12 cellular contexts compared by ENCODE assay signal in the genomic region with DNA sequence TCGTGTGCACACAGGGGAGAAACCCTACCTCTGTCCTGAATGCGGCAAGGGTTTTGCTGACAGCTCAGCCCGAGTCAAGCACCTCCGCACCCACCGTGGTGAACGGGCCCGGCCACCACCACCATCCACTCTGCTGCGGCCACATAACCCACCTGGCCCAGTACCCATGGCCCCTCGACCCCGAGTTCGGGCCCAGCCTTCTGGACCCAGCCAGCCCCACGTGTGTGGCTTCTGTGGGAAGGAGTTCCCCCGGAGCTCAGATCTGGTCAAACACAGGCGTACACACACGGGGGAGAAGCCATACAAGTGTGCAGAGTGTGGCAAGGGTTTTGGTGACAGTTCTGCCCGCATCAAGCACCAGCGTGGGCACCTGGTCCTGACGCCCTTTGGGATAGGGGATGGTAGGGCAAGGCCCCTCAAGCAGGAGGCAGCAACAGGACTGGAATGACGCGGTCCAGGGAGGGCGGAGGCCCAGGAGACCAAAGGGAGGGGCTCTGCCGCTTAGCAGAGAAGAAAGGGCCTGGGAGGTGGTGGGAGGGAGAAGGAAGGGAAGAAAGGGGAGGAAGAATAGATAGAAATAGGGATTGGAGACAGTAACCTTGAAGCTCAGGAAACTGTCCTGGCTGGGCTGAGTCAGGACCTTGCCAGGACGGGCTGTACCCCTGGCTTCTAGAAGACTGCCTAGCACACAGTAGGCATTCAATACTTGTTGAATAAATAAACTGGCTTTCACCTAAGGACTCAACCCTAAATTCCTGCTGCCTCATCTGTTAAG. TPM values are rescaled to one million over a fixed set of nuclear protein-coding genes. Genes with fewer than 3 reads are reported as not detected.
DNase-seq lines count a peak whose midpoint lies in the region; ATAC-seq, FAIRE-seq and TF ChIP-seq lines count a peak whose summit lies in the region.
"Had no signal": no experiment of that assay in that cellular context is flagged by ENCODE, and none has a peak within 500 bp of the region (broad histone marks: within the 10 kb centered on the region; RNA-seq: fewer than 3 reads in every experiment).

No MANE protein-coding gene starts in this region.

- H3K79me2 ChIP-seq in DND-41 (ENCODE audit: insufficient read depth, low read length) (peaks cover 40% of the 10 kb centered on the region), H1 (ENCODE audit: control insufficient read depth in 1 of 2, insufficient read depth in 2 of 2, low read length in 2 of 2) (peaks cover 5 to 21% of the 10 kb centered on the region in 2 experiments; a peak in 2 of 4 replicates)

- no peak overlapping the region for H2BK120ac ChIP-seq in H1 (replicated peaks; ENCODE audit: low read depth, low read length)

- no peak for ATAC-seq in DND-41 (ENCODE audit: insufficient read depth, low read depth)
- ATAC-seq in omental fat pad (ENCODE audit: low FRiP score): no peak

- no peak overlapping the region for H2AK5ac ChIP-seq in H1 (ENCODE audit: low read depth, low read length)

- POLR2A ChIA-PET in H1 (lab: Charles Lee; ENCODE audit: partially characterized antibody): interaction anchor here (0.8 to 12.6 kb wide), 16 partner anchors 9 to 216 kb away, joined by 3 to 151 read pairs (median 4); partner anchors contain the start of genes CD2BP2, MYL11, SEPTIN1 and ZNF747

- peaks cover 25% of the 10 kb centered on the region for H3K36me3 ChIP-seq in DND-41 (ENCODE audit: insufficient read depth, low read length)
- H3K36me3 ChIP-seq in H1 (ENCODE audit: control insufficient read depth in 2 of 4, insufficient read depth in 4 of 4, low read length in 3 of 4): peaks cover 4 to 21% (median 14%) of the 10 kb centered on the region in 4 experiments; a peak in 6 of 8 replicates
- peaks cover 5% of the 10 kb centered on the region for H3K36me3 ChIP-seq in brain microvascular endothelial cell (replicated peaks)
- H3K36me3 ChIP-seq: SJCRH30 had no signal

- H3K27ac ChIP-seq in DND-41 (ENCODE audit: low read length) (peak overlapping the region; percentile 83; the same call in 1 of the 2 replicates), H1 (ENCODE audit: low read depth, low read length) (no peak overlapping the region), brain microvascular endothelial cell (no peak overlapping the region)
- H3K27ac ChIP-seq: KMS-11 had no signal

- peak overlapping the region; percentile 79 for H3K4me2 ChIP-seq in DND-41 (ENCODE audit: insufficient read depth, low read length)
- H3K4me2 ChIP-seq in H1 (ENCODE audit: insufficient read depth in 1 of 2, low read depth in 2 of 2, low read length in 2 of 2): peak overlapping the region; percentile 79 to 93; a peak in 2 of 4 replicates
- H3K4me2 ChIP-seq: KMS-11 had no signal

- H3K27me3 Mint-ChIP-seq in osteocyte (ENCODE audit: unreplicated experiment): no peaks in the 10 kb centered on the region

- H4K91ac ChIP-seq in H1 (replicated peaks; ENCODE audit: insufficient read length, low read length): peak overlapping the region; percentile 66

- peak overlapping the region; percentile 41 for H3K27ac Mint-ChIP-seq in osteocyte (ENCODE audit: unreplicated experiment)

- H3K9ac ChIP-seq in DND-41 (ENCODE audit: low read depth, low read length): peak overlapping the region; percentile 60
- no peak overlapping the region; a peak in 2 of 7 replicates for H3K9ac ChIP-seq in H1 (replicated peaks in 1 of 4; ENCODE audit: extremely low read depth in 1 of 4, low read depth in 3 of 4, low read length in 3 of 4)
- H3K9ac ChIP-seq: KMS-11 had no signal

- DNase-seq in DND-41 (no peak), NCI-H2227 (lab: John Stamatoyannopoulos, UW; ENCODE audit: unreplicated experiment) (peak; percentile 37), H1 (ENCODE audit: low read depth in 1 of 2, low spot score in 2 of 2) (peak in 1 of 2 experiments; percentile 44), osteocyte (ENCODE audit: extremely low spot score, unreplicated experiment) (no peak), AG20443 (ENCODE audit: low spot score) (no peak), brain microvascular endothelial cell (no peak), omental fat pad (ENCODE audit: low spot score) (no peak), AML-193 (lab: John Stamatoyannopoulos, UW) (no peak)
- DNase-seq: activated CD8-positive, alpha-beta memory T cell treated with anti-CD3 and anti-CD28 coated beads for 24 hours; NCI-H446 had no signal

- H3K4me3 Mint-ChIP-seq in osteocyte (ENCODE audit: unreplicated experiment): no peak overlapping the region

- H4K20me1 ChIP-seq in DND-41 (ENCODE audit: insufficient read depth, low read length) (peaks cover 14% of the 10 kb centered on the region), H1 (replicated peaks in 1 of 2; ENCODE audit: control insufficient read depth in 1 of 2, insufficient read depth in 2 of 2, low read length in 2 of 2) (peaks cover 12 to 17% of the 10 kb centered on the region in 2 experiments)

- H3K56ac ChIP-seq in H1 (replicated peaks; ENCODE audit: insufficient read length, low read depth, low read length): no peak overlapping the region

- H3K4ac ChIP-seq in H1 (replicated peaks; ENCODE audit: insufficient read length, low read depth, low read length): no peak overlapping the region

- no peaks in the 10 kb centered on the region for H3K27me3 ChIP-seq in DND-41 (ENCODE audit: insufficient read depth, low read length, poor library complexity)
- H3K27me3 ChIP-seq in H1 (replicated peaks in 1 of 4; ENCODE audit: control insufficient read depth in 3 of 4, extremely low read depth in 1 of 4, insufficient read depth in 3 of 4, low read length in 3 of 4): no peaks in the 10 kb centered on the region; a peak in 1 of 7 replicates
- no peaks in the 10 kb centered on the region for H3K27me3 ChIP-seq in brain microvascular endothelial cell (replicated peaks)
- H3K27me3 ChIP-seq: SJCRH30 had no signal

- H3K14ac ChIP-seq in H1 (ENCODE audit: insufficient read length): no peak overlapping the region

- no peak overlapping the region for H2BK15ac ChIP-seq in H1 (ENCODE audit: low read length)

- H3K9me3 Mint-ChIP-seq in osteocyte (ENCODE audit: unreplicated experiment): no peaks in the 10 kb centered on the region

- no peak overlapping the region for H2BK20ac ChIP-seq in H1 (ENCODE audit: low read length)

- peak overlapping the region in 1 of 2 experiments; percentile 58; a peak in 2 of 4 replicates for H3K4me3 ChIP-seq in DND-41 (ENCODE audit: low read depth in 1 of 2, low read length in 2 of 2)
- H3K4me3 ChIP-seq in H1 (ENCODE audit: extremely low read depth in 1 of 4, insufficient read depth in 2 of 4, low read depth in 3 of 4, low read length in 4 of 4): peak overlapping the region in 1 of 4 experiments; percentile 65; a peak in 1 of 8 replicates
- H3K4me3 ChIP-seq in brain microvascular endothelial cell (ENCODE audit: low read depth, low read length): no peak overlapping the region

- TF ChIP-seq RAD21 in H1 (IDR thresholded peaks at IDR 0.05 in 1 of 2, conservative IDR thresholded peaks at IDR 0.05 in 1 of 2; ENCODE audit: low read depth in 2 of 2, low read length in 2 of 2): no peak

- in situ Hi-C loops in brain microvascular endothelial cell (cut with HindIII; ENCODE audit: low pct_ligation_motif_present, low sequenced_read_pairs): no loop called here

- H2BK5ac ChIP-seq in H1 (ENCODE audit: low read depth, low read length): no peak overlapping the region

- no peaks in the 10 kb centered on the region for H3K9me3 ChIP-seq in DND-41 (ENCODE audit: insufficient read depth, low read length, severe bottlenecking)
- no peaks in the 10 kb centered on the region for H3K9me3 ChIP-seq in H1 (ENCODE audit: insufficient read depth in 2 of 2, low read depth in 1 of 2, low read length in 1 of 2)
- H3K9me3 ChIP-seq: SJCRH30 had no signal

- no peak overlapping the region for H2BK12ac ChIP-seq in H1 (ENCODE audit: low read depth, low read length)

- TF ChIP-seq CTCF in DND-41 (IDR thresholded peaks at IDR 0.05; ENCODE audit: borderline replicate concordance, extremely low read depth, low read length, poor library complexity, severe bottlenecking): no peak
- TF ChIP-seq CTCF in H1 (IDR thresholded peaks at IDR 0.05; ENCODE audit: control extremely low read depth in 1 of 3, insufficient read depth in 1 of 3, low read depth in 1 of 3, low read length in 3 of 3): no peak
- no peak for TF ChIP-seq CTCF in osteocyte (IDR thresholded peaks at IDR 0.05)
- TF ChIP-seq CTCF in brain microvascular endothelial cell (IDR thresholded peaks at IDR 0.05; ENCODE audit: low read depth, low read length, missing control alignments): no peak
- TF ChIP-seq CTCF in omental fat pad (IDR thresholded peaks at IDR 0.05): no peak

- FAIRE-seq in H1 (lab: Jason Lieb, UNC): no peak

- 87% methylated on average over 22 of the region's 23 CpGs; no CpG with 5 or more reads in 1 of the 2 experiments for WGBS in H1 (ENCODE audit: extremely low coverage in 1 of 2, insufficient coverage in 1 of 2, insufficient read length in 1 of 2, insufficient replicate concordance in 2 of 2, low coverage in 1 of 2, low lambda C conversion rate in 2 of 2, missing lambda C conversion rate in 1 of 2), 2 experiments

- no peak overlapping the region for H3K23ac ChIP-seq in H1 (ENCODE audit: insufficient read length)

- no peaks in the 10 kb centered on the region for H3K36me3 Mint-ChIP-seq in osteocyte (ENCODE audit: unreplicated experiment)

- H3K4me1 ChIP-seq in DND-41 (ENCODE audit: insufficient read depth, low read length) (peaks cover 65% of the 10 kb centered on the region), H1 (replicated peaks in 1 of 4; ENCODE audit: control insufficient read depth in 3 of 4, insufficient read depth in 4 of 4, low read length in 3 of 4) (peaks cover 0 to 15% (median 8%) of the 10 kb centered on the region in 4 experiments; a peak in 6 of 7 replicates)

- H2AFZ ChIP-seq in DND-41 (ENCODE audit: low read depth, low read length) (no peak overlapping the region), H1 (ENCODE audit: low read length) (no peak overlapping the region)

- no peak overlapping the region for H3K18ac ChIP-seq in H1 (ENCODE audit: extremely low read depth, low read length)

- TF ChIP-seq POLR2A in H1 (IDR thresholded peaks at IDR 0.05; ENCODE audit: control extremely low read depth in 1 of 2, low read depth in 2 of 2, low read length in 2 of 2): peak in 1 of 2 experiments; percentile 5; a peak in 1 of 3 replicates

- peaks cover 11% of the 10 kb centered on the region; the same call in 1 of the 2 replicates for H3K23me2 ChIP-seq in H1 (ENCODE audit: low read depth, low read length)

- H3K4me1 Mint-ChIP-seq in osteocyte (ENCODE audit: unreplicated experiment): peaks cover 35% of the 10 kb centered on the region

- no peaks in the 10 kb centered on the region; the same call in 1 of the 2 replicates for H3K79me1 ChIP-seq in H1 (ENCODE audit: low read depth, low read length)

- peak overlapping the region; percentile 51; the same call in 1 of the 2 replicates for H4K8ac ChIP-seq in H1 (ENCODE audit: extremely low read depth, insufficient read depth, low read length)

- CTCF ChIA-PET in H1 (lab: Charles Lee; ENCODE audit: partially characterized antibody): interaction anchor here (0.7 to 2.6 kb wide), 6 partner anchors 10 to 260 kb away, joined by 3 to 23 read pairs (median 4); partner anchors contain the start of genes FBRS, SEPTIN1 and ZNF771

- TF ChIP-seq EP300 in H1 (IDR thresholded peaks at IDR 0.05; ENCODE audit: borderline replicate concordance in 1 of 2, low read depth in 2 of 2, low read length in 2 of 2): no peak

- no peak overlapping the region for H4K5ac ChIP-seq in H1 (ENCODE audit: insufficient read length, low read depth, low read length)

RNA-seq across cellular contexts. Expression of gene ZNF48, which starts 3.6 kb away (rescaled TPM):
- 40.6 and 41.2 TPM in 2 replicates for total RNA-seq in H1 (2021; fragmentation: NEBNext Ultra II Directional; extraction: Animal tissue kit (Norgen Biotek cat#: 25700))
- 30.4 and 39.6 TPM in 2 replicates for polyA plus RNA-seq in H1 (2011; rRNA removed)
- 27.3 TPM for polyA plus RNA-seq in H1 (2011; cell fraction: cytosol; rRNA removed)
- polyA plus RNA-seq in H1 (2011; cell fraction: nucleus; rRNA removed): 30.8 TPM
- 30.8 to 36.4 TPM (median 33.0 TPM) in 4 replicates for polyA plus RNA-seq in H1 (2012, experiment 1 of 2)
- polyA plus RNA-seq in H1 (2012, experiment 2 of 2): 36.2 TPM
- polyA plus RNA-seq in H1 (2013, experiment 1 of 2): 19.0 TPM
- 18.2 TPM for polyA plus RNA-seq in H1 (2013, experiment 2 of 2)
- 23.0 and 24.8 TPM in 2 replicates for polyA minus RNA-seq in H1 (2011; rRNA and poly(A)+ RNA removed)
- polyA minus RNA-seq in H1 (2011; cell fraction: cytosol; rRNA and poly(A)+ RNA removed): 20.8 TPM
- 25.9 TPM for polyA minus RNA-seq in H1 (2011; cell fraction: nucleus; rRNA and poly(A)+ RNA removed)
- total RNA-seq in osteocyte (12.7 and 13.2 TPM in 2 replicates), omental fat pad (1 to 10 TPM; 3.4 to 5.4 (median 4.9) TPM)

RNA-seq across cellular contexts. Expression of gene ZNF771, which starts 8.6 kb away (rescaled TPM):
- 9.6 and 10.6 TPM in 2 replicates for total RNA-seq in H1 (2021; fragmentation: NEBNext Ultra II Directional; extraction: Animal tissue kit (Norgen Biotek cat#: 25700))
- 15.7 and 20.2 TPM in 2 replicates for polyA plus RNA-seq in H1 (2011; rRNA removed)
- polyA plus RNA-seq in H1 (2011; cell fraction: cytosol; rRNA removed): 12.0 TPM
- 10.5 TPM for polyA plus RNA-seq in H1 (2011; cell fraction: nucleus; rRNA removed)
- polyA plus RNA-seq in H1 (2012, experiment 1 of 2): 5.4 to 6.8 TPM (median 6.4 TPM) in 4 replicates
- polyA plus RNA-seq in H1 (2012, experiment 2 of 2): 4.0 TPM
- polyA plus RNA-seq in H1 (2013, experiment 1 of 2): 3.7 TPM
- polyA plus RNA-seq in H1 (2013, experiment 2 of 2): 4.6 TPM
- 3.6 and 4.7 TPM in 2 replicates for polyA minus RNA-seq in H1 (2011; rRNA and poly(A)+ RNA removed)
- polyA minus RNA-seq in H1 (2011; cell fraction: cytosol; rRNA and poly(A)+ RNA removed): 7.8 TPM
- polyA minus RNA-seq in H1 (2011; cell fraction: nucleus; rRNA and poly(A)+ RNA removed): 11.8 TPM
- total RNA-seq in osteocyte (12.6 and 12.7 TPM in 2 replicates), omental fat pad (10 to 100 TPM in 2 of 4 donors, 1 to 10 TPM in 2; 8.3 to 13.6 (median 9.9) TPM)

RNA-seq across cellular contexts. Expression of gene SEPTIN1, which starts 16.5 kb away (rescaled TPM):
- 0.84 and 1.4 TPM in 2 replicates for total RNA-seq in H1 (2021; fragmentation: NEBNext Ultra II Directional; extraction: Animal tissue kit (Norgen Biotek cat#: 25700))
- 0.24 and 0.57 TPM in 2 replicates for polyA plus RNA-seq in H1 (2011; rRNA removed)
- 0.70 TPM for polyA plus RNA-seq in H1 (2011; cell fraction: cytosol; rRNA removed)
- polyA plus RNA-seq in H1 (2011; cell fraction: nucleus; rRNA removed): 0.83 TPM
- 1.1 to 2.7 TPM (median 1.3 TPM) in 4 replicates for polyA plus RNA-seq in H1 (2012, experiment 1 of 2)
- 0.73 TPM for polyA plus RNA-seq in H1 (2012, experiment 2 of 2)
- polyA plus RNA-seq in H1 (2013, experiment 1 of 2): 1.5 TPM
- 1.5 TPM for polyA plus RNA-seq in H1 (2013, experiment 2 of 2)
- polyA minus RNA-seq in H1 (2011; rRNA and poly(A)+ RNA removed): not detected in 2 replicates
- polyA minus RNA-seq in H1 (2011; cell fraction: cytosol; rRNA and poly(A)+ RNA removed): not detected
- not detected for polyA minus RNA-seq in H1 (2011; cell fraction: nucleus; rRNA and poly(A)+ RNA removed)
- total RNA-seq in osteocyte: 1.5 and 2.0 TPM in 2 replicates
- 1 to 10 TPM in 3 of 4 donors, under 1 TPM in 1; 0.93 to 2.6 (median 2.4) TPM for total RNA-seq in omental fat pad

RNA-seq across cellular contexts. Expression of gene MYL11, which starts 24.2 kb away (rescaled TPM):
- 1.2 TPM in 1 of 2 replicates, not detected in the other for total RNA-seq in H1 (2021; fragmentation: NEBNext Ultra II Directional; extraction: Animal tissue kit (Norgen Biotek cat#: 25700))
- 1.4 and 1.5 TPM in 2 replicates for polyA plus RNA-seq in H1 (2011; rRNA removed)
- polyA plus RNA-seq in H1 (2011; cell fraction: cytosol; rRNA removed): 0.98 TPM
- 0.33 TPM for polyA plus RNA-seq in H1 (2011; cell fraction: nucleus; rRNA removed)
- 0.59 to 4.0 TPM (median 2.1 TPM) in 4 replicates for polyA plus RNA-seq in H1 (2012, experiment 1 of 2)
- polyA plus RNA-seq in H1 (2012, experiment 2 of 2): 4.7 TPM
- polyA plus RNA-seq in H1 (2013, experiment 1 of 2): 2.7 TPM
- polyA plus RNA-seq in H1 (2013, experiment 2 of 2): 4.0 TPM
- 0.44 and 0.73 TPM in 2 replicates for polyA minus RNA-seq in H1 (2011; rRNA and poly(A)+ RNA removed)
- polyA minus RNA-seq in H1 (2011; cell fraction: cytosol; rRNA and poly(A)+ RNA removed): not detected
- not detected for polyA minus RNA-seq in H1 (2011; cell fraction: nucleus; rRNA and poly(A)+ RNA removed)
- total RNA-seq in osteocyte (not detected in 2 replicates), omental fat pad (not detected)

RNA-seq across cellular contexts. Expression of gene TBC1D10B, which starts 28.6 kb away (rescaled TPM):
- total RNA-seq in H1 (2021; fragmentation: NEBNext Ultra II Directional; extraction: Animal tissue kit (Norgen Biotek cat#: 25700)): 28.6 and 29.4 TPM in 2 replicates
- polyA plus RNA-seq in H1 (2011; rRNA removed): 15.4 and 22.1 TPM in 2 replicates
- polyA plus RNA-seq in H1 (2011; cell fraction: cytosol; rRNA removed): 14.2 TPM
- polyA plus RNA-seq in H1 (2011; cell fraction: nucleus; rRNA removed): 23.6 TPM
- polyA plus RNA-seq in H1 (2012, experiment 1 of 2): 23.8 to 27.5 TPM (median 24.9 TPM) in 4 replicates
- 24.2 TPM for polyA plus RNA-seq in H1 (2012, experiment 2 of 2)
- 15.4 TPM for polyA plus RNA-seq in H1 (2013, experiment 1 of 2)
- polyA plus RNA-seq in H1 (2013, experiment 2 of 2): 14.1 TPM
- polyA minus RNA-seq in H1 (2011; rRNA and poly(A)+ RNA removed): 10.9 and 17.3 TPM in 2 replicates
- polyA minus RNA-seq in H1 (2011; cell fraction: cytosol; rRNA and poly(A)+ RNA removed): 14.0 TPM
- polyA minus RNA-seq in H1 (2011; cell fraction: nucleus; rRNA and poly(A)+ RNA removed): 11.5 TPM
- total RNA-seq in osteocyte: 47.0 and 49.0 TPM in 2 replicates
- 10 to 100 TPM; 19.0 to 28.6 (median 26.7) TPM for total RNA-seq in omental fat pad
